ENCODE assay signal across 17 cellular contexts in the genomic region with DNA sequence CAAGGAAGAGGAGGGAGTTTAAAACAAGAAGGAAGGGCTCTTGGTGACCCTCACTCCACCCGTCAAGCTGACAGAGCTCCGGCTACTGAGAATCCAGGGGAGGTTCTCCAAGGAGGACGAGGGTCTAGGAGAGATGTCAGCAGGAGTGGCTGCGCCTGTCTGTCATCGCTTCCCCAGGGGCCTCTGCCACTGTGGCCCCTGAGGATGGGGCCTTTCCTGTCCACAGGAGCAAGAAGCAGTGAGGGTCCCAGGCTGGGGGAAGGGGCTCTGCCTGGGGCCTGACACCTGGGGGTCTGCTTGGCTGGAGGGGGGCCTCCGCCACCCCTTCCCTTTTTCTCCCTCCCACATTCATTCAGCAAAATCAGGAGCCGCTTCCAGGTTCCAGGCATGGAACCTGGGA.
A peak's percentile ranks its signal among the peaks of the same experiment; 100 is the strongest.
DNase-seq lines count a peak whose midpoint lies in the region; ATAC-seq, FAIRE-seq and TF ChIP-seq lines count a peak whose summit lies in the region.
"Had no signal": no experiment of that assay in that cellular context is flagged by ENCODE, and none has a peak within 500 bp of the region (broad histone marks: within the 10 kb centered on the region; RNA-seq: fewer than 3 reads in every experiment).

No MANE protein-coding gene starts in this region.

- H3K36me3 Mint-ChIP-seq in neural progenitor cell = no peaks in the 10 kb centered on the region
- H3K36me3 Mint-ChIP-seq in stimulated activated naive B cell treated with anti-CD40 and anti-IgM and Interleukin-4, amounts not matched to agents 10 μg/mL and 1 μg/mL and 100 μg/mL, for 72 hours = no peaks in the 10 kb centered on the region
- no peaks in the 10 kb centered on the region for H3K36me3 Mint-ChIP-seq in activated CD4-positive, alpha-beta memory T cell treated with anti-CD3 and anti-CD28 coated beads for 36 hours
- H3K36me3 Mint-ChIP-seq: CD4-positive, CD25-positive, alpha-beta regulatory T cell had no signal

- H3K23ac ChIP-seq in H1 (ENCODE audit: insufficient read length) = no peak overlapping the region

- no peak overlapping the region for H3K4me2 ChIP-seq in HCT116 (ENCODE audit: low read length)
- no peak overlapping the region for H3K4me2 ChIP-seq in H1 (ENCODE audit: insufficient read depth in 1 of 2, low read depth in 2 of 2, low read length in 2 of 2)
- H3K4me2 ChIP-seq in neural progenitor cell = no peak overlapping the region
- H3K4me2 ChIP-seq: SK-N-SH had no signal

- H2BK12ac ChIP-seq in H1 (ENCODE audit: low read depth, low read length) = peak overlapping the region; percentile 68; the same call in 1 of the 2 replicates

- H3K27ac ChIP-seq in HCT116 (ENCODE audit: low read depth, low read length) = no peak overlapping the region
- no peak overlapping the region for H3K27ac ChIP-seq in H1 (ENCODE audit: low read depth, low read length)
- H3K27ac ChIP-seq in neural progenitor cell = no peak overlapping the region
- H3K27ac ChIP-seq in transverse colon = no peak overlapping the region

- H3K23me2 ChIP-seq in H1 (ENCODE audit: low read depth, low read length) = peaks cover 7% of the 10 kb centered on the region; the same call in 1 of the 2 replicates

- no peaks in the 10 kb centered on the region for H3K9me2 ChIP-seq in HCT116 (ENCODE audit: insufficient read depth)
- H3K9me2 ChIP-seq: SK-N-SH had no signal

- H4K91ac ChIP-seq in H1 (replicated peaks; ENCODE audit: insufficient read length, low read length) = no peak overlapping the region

- no peak overlapping the region for H3K56ac ChIP-seq in H1 (replicated peaks; ENCODE audit: insufficient read length, low read depth, low read length)

- TF ChIP-seq EP300 in H1 (IDR thresholded peaks at IDR 0.05; ENCODE audit: borderline replicate concordance in 1 of 2, low read depth in 2 of 2, low read length in 2 of 2) = no peak
- no peak for TF ChIP-seq EP300 in transverse colon (IDR thresholded peaks at IDR 0.05; ENCODE audit: low read depth)

- ATAC-seq in HCT116 (peak; percentile 2; the same call in 1 of the 2 replicates), GM21529 (IDR thresholded peaks at IDR 0.05; ENCODE audit: unreplicated experiment) (no peak)
- ATAC-seq in stimulated activated naive B cell treated with anti-CD40 and anti-IgM and Interleukin-4, amounts not matched to agents 10 μg/mL and 1 μg/mL and 100 μg/mL, for 72 hours (replicated peaks) = no peak

- TF ChIP-seq CTCF in HCT116 (IDR thresholded peaks at IDR 0.05 in 2 of 3, conservative IDR thresholded peaks at IDR 0.05 in 1 of 3; ENCODE audit: borderline replicate concordance in 1 of 3, insufficient read depth in 1 of 3, low read depth in 2 of 3, low read length in 2 of 3) (no peak), H1 (IDR thresholded peaks at IDR 0.05; ENCODE audit: control extremely low read depth in 1 of 3, insufficient read depth in 1 of 3, low read depth in 1 of 3, low read length in 3 of 3) (no peak), neural progenitor cell (IDR thresholded peaks at IDR 0.05) (no peak), transverse colon (IDR thresholded peaks at IDR 0.05) (no peak)

- H4K5ac ChIP-seq in H1 (ENCODE audit: insufficient read length, low read depth, low read length) = no peak overlapping the region

- TF ChIP-seq RAD21 in HCT116 (IDR thresholded peaks at IDR 0.05; ENCODE audit: low read depth) (no peak), H1 (IDR thresholded peaks at IDR 0.05 in 1 of 2, conservative IDR thresholded peaks at IDR 0.05 in 1 of 2; ENCODE audit: low read depth in 2 of 2, low read length in 2 of 2) (no peak)

- H3K27me3 ChIP-seq in HCT116 (ENCODE audit: insufficient read depth, low read length) (peaks cover 18% of the 10 kb centered on the region; the same call in 1 of the 2 replicates), H1 (replicated peaks in 1 of 4; ENCODE audit: control insufficient read depth in 3 of 4, extremely low read depth in 1 of 4, insufficient read depth in 3 of 4, low read length in 3 of 4) (peaks cover 7 to 26% (median 16%) of the 10 kb centered on the region in 4 experiments; a peak in 6 of 7 replicates), neural progenitor cell (no peaks in the 10 kb centered on the region), transverse colon (peaks cover 31% of the 10 kb centered on the region)

- intact Hi-C loops in HCT116 (cut with micrococcal nuclease) (no loop called here), transverse colon (cut with DNase I; ENCODE audit: low total_unique reads) (no loop called here)
- intact Hi-C loops in activated CD4-positive, alpha-beta memory T cell treated with anti-CD3 and anti-CD28 coated beads for 36 hours (cut with micrococcal nuclease) = no loop called here

- H2AK5ac ChIP-seq in H1 (ENCODE audit: low read depth, low read length) = no peak overlapping the region

- RAD21 ChIA-PET in HCT116 (lab: Charles Lee; ENCODE audit: low non-redundant PET in 1 of 2, low total read pairs in 2 of 2, uncharacterized antibody in 2 of 2, unreplicated experiment in 2 of 2) = interaction anchor here in 1 of 2 experiments (0.6 kb wide), 1 partner anchor 259 kb away, joined by 3 read pairs; no protein-coding TSS in a partner anchor

- H3K4ac ChIP-seq in H1 (replicated peaks; ENCODE audit: insufficient read length, low read depth, low read length) = no peak overlapping the region

- no peak overlapping the region for H2AFZ ChIP-seq in HCT116 (ENCODE audit: low read depth, low read length, poor library complexity, severe bottlenecking)
- no peak overlapping the region for H2AFZ ChIP-seq in H1 (ENCODE audit: low read length)
- peak overlapping the region; percentile 50 for H2AFZ ChIP-seq in neural progenitor cell (replicated peaks)

- H3K4me3 Mint-ChIP-seq in neural progenitor cell = no peak overlapping the region
- H3K4me3 Mint-ChIP-seq in stimulated activated naive B cell treated with anti-CD40 and anti-IgM and Interleukin-4, amounts not matched to agents 10 μg/mL and 1 μg/mL and 100 μg/mL, for 72 hours = no peak overlapping the region
- H3K4me3 Mint-ChIP-seq in activated CD4-positive, alpha-beta memory T cell treated with anti-CD3 and anti-CD28 coated beads for 36 hours = no peak overlapping the region
- H3K4me3 Mint-ChIP-seq: CD4-positive, CD25-positive, alpha-beta regulatory T cell had no signal

- H3K9ac ChIP-seq in HCT116 (ENCODE audit: low read length) (no peak overlapping the region), H1 (replicated peaks in 1 of 4; ENCODE audit: extremely low read depth in 1 of 4, low read depth in 3 of 4, low read length in 3 of 4) (no peak overlapping the region), neural progenitor cell (no peak overlapping the region)
- H3K9ac ChIP-seq: SK-N-SH had no signal

- H3K27me3 Mint-ChIP-seq in neural progenitor cell (ENCODE audit: insufficient read depth, low read depth) = peaks cover 2% of the 10 kb centered on the region
- peaks cover 64 to 82% of the 10 kb centered on the region in 2 donors for H3K27me3 Mint-ChIP-seq in stimulated activated naive B cell treated with anti-CD40 and anti-IgM and Interleukin-4, amounts not matched to agents 10 μg/mL and 1 μg/mL and 100 μg/mL, for 72 hours
- peaks cover 3% of the 10 kb centered on the region for H3K27me3 Mint-ChIP-seq in activated CD4-positive, alpha-beta memory T cell treated with anti-CD3 and anti-CD28 coated beads for 36 hours

- no peak for DNase-seq in HCT116 (ENCODE audit: low read depth, low spot score)
- no peak for DNase-seq in H1 (ENCODE audit: low read depth in 1 of 2, low spot score in 2 of 2)
- DNase-seq in neural progenitor cell (ENCODE audit: low spot score) = no peak
- DNase-seq in stimulated activated naive B cell treated with anti-CD40 and anti-IgM and Interleukin-4, amounts not matched to agents 10 μg/mL and 1 μg/mL and 100 μg/mL, for 72 hours = no peak
- no peak for DNase-seq in activated CD4-positive, alpha-beta memory T cell treated with anti-CD3 and anti-CD28 coated beads for 36 hours
- no peak for DNase-seq in transverse colon
- DNase-seq: CD4-positive, CD25-positive, alpha-beta regulatory T cell; DMS79; GOT3; MV-4-11; NCI-H1105 treated with DMSO at 0.1 percent for 48 hours; NCI-H2081; NCI-H2171; Right ventricle myocardium superior had no signal

- H3K14ac ChIP-seq in H1 (ENCODE audit: insufficient read length) = no peak overlapping the region

- POLR2A ChIA-PET in HCT116 (lab: Charles Lee) (no interaction called here), H1 (lab: Charles Lee; ENCODE audit: partially characterized antibody) (interaction anchor here (1.7 kb wide), 2 partner anchors 41 to 66 kb away, joined by 4 to 14 read pairs; partner anchors contain the start of gene TNRC6C)
- POLR2A ChIA-PET in activated CD4-positive, alpha-beta memory T cell treated with anti-CD3 and anti-CD28 coated beads for 36 hours (lab: Charles Lee) = no interaction called here

- H3K27ac Mint-ChIP-seq in neural progenitor cell = peak overlapping the region; percentile 57
- peak overlapping the region; percentile 20 for H3K27ac Mint-ChIP-seq in stimulated activated naive B cell treated with anti-CD40 and anti-IgM and Interleukin-4, amounts not matched to agents 10 μg/mL and 1 μg/mL and 100 μg/mL, for 72 hours
- no peak overlapping the region for H3K27ac Mint-ChIP-seq in activated CD4-positive, alpha-beta memory T cell treated with anti-CD3 and anti-CD28 coated beads for 36 hours

- no peak overlapping the region for H2BK120ac ChIP-seq in H1 (replicated peaks; ENCODE audit: low read depth, low read length)

- H3K9me3 Mint-ChIP-seq in neural progenitor cell = no peaks in the 10 kb centered on the region
- H3K9me3 Mint-ChIP-seq in stimulated activated naive B cell treated with anti-CD40 and anti-IgM and Interleukin-4, amounts not matched to agents 10 μg/mL and 1 μg/mL and 100 μg/mL, for 72 hours = no peaks in the 10 kb centered on the region
- H3K9me3 Mint-ChIP-seq in activated CD4-positive, alpha-beta memory T cell treated with anti-CD3 and anti-CD28 coated beads for 36 hours = no peaks in the 10 kb centered on the region

- in situ Hi-C loops in transverse colon (cut with MboI; ENCODE audit: low pct_ligation_motif_present in 1 of 4, low pct_unique_long_range_greater_than_20kb in 1 of 4, low sequenced_read_pairs in 3 of 4) = no loop called here

- no peaks in the 10 kb centered on the region for H3K79me1 ChIP-seq in H1 (ENCODE audit: low read depth, low read length)

- H3K9me3 ChIP-seq in HCT116 (ENCODE audit: control insufficient read depth in 1 of 2, insufficient read depth in 1 of 2, low read depth in 1 of 2, low read length in 2 of 2) = no peaks in the 10 kb centered on the region
- no peaks in the 10 kb centered on the region for H3K9me3 ChIP-seq in H1 (ENCODE audit: insufficient read depth in 2 of 2, low read depth in 1 of 2, low read length in 1 of 2)
- H3K9me3 ChIP-seq in neural progenitor cell (ENCODE audit: low read depth) = no peaks in the 10 kb centered on the region
- no peaks in the 10 kb centered on the region for H3K9me3 ChIP-seq in transverse colon
- H3K9me3 ChIP-seq: SK-N-SH had no signal

- H2BK20ac ChIP-seq in H1 (ENCODE audit: low read length) = no peak overlapping the region

- BruUV-seq in HCT116 (replicated peaks; lab: Mats Ljungman, UMichigan) = no TSS peak

- H2BK15ac ChIP-seq in H1 (ENCODE audit: low read length) = no peak overlapping the region

- peaks cover 48% of the 10 kb centered on the region for H3K4me1 Mint-ChIP-seq in neural progenitor cell
- H3K4me1 Mint-ChIP-seq in stimulated activated naive B cell treated with anti-CD40 and anti-IgM and Interleukin-4, amounts not matched to agents 10 μg/mL and 1 μg/mL and 100 μg/mL, for 72 hours = peaks cover 36 to 43% of the 10 kb centered on the region in 2 donors
- H3K4me1 Mint-ChIP-seq in activated CD4-positive, alpha-beta memory T cell treated with anti-CD3 and anti-CD28 coated beads for 36 hours (ENCODE audit: low read depth) = peaks cover 12% of the 10 kb centered on the region

- CTCF ChIA-PET in HCT116 (lab: Charles Lee) (interaction anchor here (0.8 to 1.5 kb wide), 15 partner anchors 8 to 122 kb away, joined by 3 to 12 read pairs (median 4); partner anchors contain the start of gene TNRC6C), H1 (lab: Charles Lee; ENCODE audit: partially characterized antibody) (interaction anchor here (0.6 to 13.7 kb wide), 56 partner anchors 10 to 624 kb away, joined by 3 to 147 read pairs (median 4); no protein-coding TSS in a partner anchor)
- CTCF ChIA-PET in activated CD4-positive, alpha-beta memory T cell treated with anti-CD3 and anti-CD28 coated beads for 36 hours (lab: Charles Lee) = interaction anchor here (1.3 kb wide), 1 partner anchor 122 kb away, joined by 13 read pairs; no protein-coding TSS in a partner anchor

- FAIRE-seq in H1 (lab: Jason Lieb, UNC) = no peak
- FAIRE-seq: GM12878 had no signal

- H3K18ac ChIP-seq in H1 (ENCODE audit: extremely low read depth, low read length) = no peak overlapping the region

- H3K4me3 ChIP-seq in HCT116 (replicated peaks in 1 of 2; ENCODE audit: low read depth in 1 of 2, low read length in 2 of 2) (no peak overlapping the region), H1 (ENCODE audit: extremely low read depth in 1 of 4, insufficient read depth in 2 of 4, low read depth in 3 of 4, low read length in 4 of 4) (no peak overlapping the region), neural progenitor cell (no peak overlapping the region), transverse colon (no peak overlapping the region)
- H3K4me3 ChIP-seq: GM12878 had no signal

- no peak overlapping the region for H4K8ac ChIP-seq in H1 (ENCODE audit: extremely low read depth, insufficient read depth, low read length)

- H3K36me3 ChIP-seq in HCT116 (ENCODE audit: control insufficient read depth in 1 of 2, insufficient read depth in 2 of 2, low read length in 2 of 2) (no peaks in the 10 kb centered on the region), H1 (ENCODE audit: control insufficient read depth in 2 of 4, insufficient read depth in 4 of 4, low read length in 3 of 4) (no peaks in the 10 kb centered on the region), neural progenitor cell (no peaks in the 10 kb centered on the region), transverse colon (no peaks in the 10 kb centered on the region)

- TF ChIP-seq POLR2A in HCT116 (IDR thresholded peaks at IDR 0.05; ENCODE audit: borderline replicate concordance, extremely low read depth, insufficient read depth, insufficient read length) (no peak), H1 (IDR thresholded peaks at IDR 0.05; ENCODE audit: control extremely low read depth in 1 of 2, low read depth in 2 of 2, low read length in 2 of 2) (no peak), transverse colon (IDR thresholded peaks at IDR 0.05) (no peak)

- H2BK5ac ChIP-seq in H1 (ENCODE audit: low read depth, low read length) = no peak overlapping the region

- H3K4me1 ChIP-seq in HCT116 (ENCODE audit: control insufficient read depth in 1 of 2, insufficient read depth in 2 of 2, low read length in 2 of 2) (peaks cover 0 to 7% of the 10 kb centered on the region in 2 experiments; a peak in 1 of 4 replicates), H1 (replicated peaks in 1 of 4; ENCODE audit: control insufficient read depth in 3 of 4, insufficient read depth in 4 of 4, low read length in 3 of 4) (peaks cover 0 to 12% (median 5%) of the 10 kb centered on the region in 4 experiments; a peak in 5 of 7 replicates), neural progenitor cell (peaks cover 26% of the 10 kb centered on the region), transverse colon (peaks cover 0 to 12% (median 0%) of the 10 kb centered on the region in 4 donors)

- no peaks in the 10 kb centered on the region for H4K20me1 ChIP-seq in HCT116 (ENCODE audit: insufficient read depth)
- H4K20me1 ChIP-seq in H1 (replicated peaks in 1 of 2; ENCODE audit: control insufficient read depth in 1 of 2, insufficient read depth in 2 of 2, low read length in 2 of 2) = no peaks in the 10 kb centered on the region
- H4K20me1 ChIP-seq in neural progenitor cell (ENCODE audit: low read depth) = no peaks in the 10 kb centered on the region

- H3F3A ChIP-seq in neural progenitor cell (ENCODE audit: low read depth) = no peaks in the 10 kb centered on the region

- WGBS in H1 (ENCODE audit: extremely low coverage in 1 of 2, insufficient coverage in 1 of 2, insufficient read length in 1 of 2, insufficient replicate concordance in 2 of 2, low coverage in 1 of 2, low lambda C conversion rate in 2 of 2, missing lambda C conversion rate in 1 of 2), 2 experiments = 82% methylated on average over 6 of the region's 7 CpGs; no CpG with 5 or more reads in 1 of the 2 experiments
- WGBS in transverse colon (ENCODE audit: low coverage in 1 of 2), 2 donors = 89% methylated on average over 5 of the region's 7 CpGs; no CpG with 5 or more reads in 1 of the 2 donors

- H3K79me2 ChIP-seq in HCT116 (ENCODE audit: insufficient read depth, low read length) (no peaks in the 10 kb centered on the region), H1 (ENCODE audit: control insufficient read depth in 1 of 2, insufficient read depth in 2 of 2, low read length in 2 of 2) (no peaks in the 10 kb centered on the region), neural progenitor cell (ENCODE audit: low read depth) (no peaks in the 10 kb centered on the region)
